In the genomic region with DNA sequence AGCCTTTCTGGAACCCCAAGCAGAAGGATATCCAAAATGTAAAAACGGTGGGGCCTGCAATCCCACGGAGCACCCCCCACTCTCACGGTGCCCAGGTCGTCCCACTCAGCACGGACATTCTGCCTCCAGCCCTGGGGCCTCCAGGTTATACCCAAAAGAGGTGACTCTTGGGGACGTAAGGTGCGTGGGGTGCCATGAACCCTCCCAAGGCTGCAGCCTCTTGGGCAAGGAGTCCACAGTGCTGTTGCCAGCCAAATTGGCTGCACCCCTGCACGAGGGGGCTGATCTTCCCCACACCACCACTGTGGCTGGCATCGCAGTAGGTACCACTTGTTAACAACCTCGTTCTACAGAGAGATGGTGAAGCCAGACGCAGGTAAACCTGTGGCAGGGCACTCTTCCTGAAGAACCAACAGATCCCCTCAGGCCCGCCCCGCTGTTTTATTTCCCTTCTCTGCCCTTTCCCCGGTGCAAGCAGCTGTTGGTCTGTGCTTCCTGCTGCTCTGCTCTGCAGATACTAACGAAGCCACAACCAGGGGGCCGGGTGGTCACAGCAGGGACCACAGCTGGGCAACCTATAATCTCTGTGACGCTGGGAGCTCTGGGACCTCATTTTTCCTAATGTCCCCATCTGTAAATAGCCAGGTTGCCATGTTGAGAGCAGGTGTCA, we compare ENCODE assay signal across 1 cellular context.
TF ChIP-seq lines count a peak whose summit lies in the region.

No MANE protein-coding gene starts in this region.

TF ChIP-seq in WTC11, 78 proteins besides CTCF, POLR2A, EP300 and RAD21:
- TF ChIP-seq ZNF219 (CRISPR knock-in tag; IDR thresholded peaks at IDR 0.05; ENCODE audit: borderline replicate concordance) (no peak), TCF7 (CRISPR knock-in tag; IDR thresholded peaks at IDR 0.05; ENCODE audit: low read depth) (no peak), NFE2L1 (CRISPR knock-in tag; IDR thresholded peaks at IDR 0.05) (no peak), ZNF423 (CRISPR knock-in tag; IDR thresholded peaks at IDR 0.05) (peak; percentile 59), RORB (CRISPR knock-in tag; IDR thresholded peaks at IDR 0.05) (no peak), NR1H2 (CRISPR knock-in tag; IDR thresholded peaks at IDR 0.05) (no peak), FOXP1 (CRISPR knock-in tag; IDR thresholded peaks at IDR 0.05; ENCODE audit: borderline replicate concordance) (no peak)
- TF ChIP-seq, protein P1, sequence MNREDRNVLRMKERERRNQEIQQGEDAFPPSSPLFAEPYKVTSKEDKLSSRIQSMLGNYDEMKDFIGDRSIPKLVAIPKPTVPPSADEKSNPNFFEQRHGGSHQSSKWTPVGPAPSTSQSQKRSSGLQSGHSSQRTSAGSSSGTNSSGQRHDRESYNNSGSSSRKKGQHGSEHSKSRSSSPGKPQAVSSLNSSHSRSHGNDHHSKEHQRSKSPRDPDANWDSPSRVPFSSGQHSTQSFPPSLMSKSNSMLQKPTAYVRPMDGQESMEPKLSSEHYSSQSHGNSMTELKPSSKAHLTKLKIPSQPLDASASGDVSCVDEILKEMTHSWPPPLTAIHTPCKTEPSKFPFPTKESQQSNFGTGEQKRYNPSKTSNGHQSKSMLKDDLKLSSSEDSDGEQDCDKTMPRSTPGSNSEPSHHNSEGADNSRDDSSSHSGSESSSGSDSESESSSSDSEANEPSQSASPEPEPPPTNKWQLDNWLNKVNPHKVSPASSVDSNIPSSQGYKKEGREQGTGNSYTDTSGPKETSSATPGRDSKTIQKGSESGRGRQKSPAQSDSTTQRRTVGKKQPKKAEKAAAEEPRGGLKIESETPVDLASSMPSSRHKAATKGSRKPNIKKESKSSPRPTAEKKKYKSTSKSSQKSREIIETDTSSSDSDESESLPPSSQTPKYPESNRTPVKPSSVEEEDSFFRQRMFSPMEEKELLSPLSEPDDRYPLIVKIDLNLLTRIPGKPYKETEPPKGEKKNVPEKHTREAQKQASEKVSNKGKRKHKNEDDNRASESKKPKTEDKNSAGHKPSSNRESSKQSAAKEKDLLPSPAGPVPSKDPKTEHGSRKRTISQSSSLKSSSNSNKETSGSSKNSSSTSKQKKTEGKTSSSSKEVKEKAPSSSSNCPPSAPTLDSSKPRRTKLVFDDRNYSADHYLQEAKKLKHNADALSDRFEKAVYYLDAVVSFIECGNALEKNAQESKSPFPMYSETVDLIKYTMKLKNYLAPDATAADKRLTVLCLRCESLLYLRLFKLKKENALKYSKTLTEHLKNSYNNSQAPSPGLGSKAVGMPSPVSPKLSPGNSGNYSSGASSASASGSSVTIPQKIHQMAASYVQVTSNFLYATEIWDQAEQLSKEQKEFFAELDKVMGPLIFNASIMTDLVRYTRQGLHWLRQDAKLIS (CRISPR knock-in tag; IDR thresholded peaks at IDR 0.05; ENCODE audit: borderline replicate concordance) = no peak
- TF ChIP-seq, protein P2, sequence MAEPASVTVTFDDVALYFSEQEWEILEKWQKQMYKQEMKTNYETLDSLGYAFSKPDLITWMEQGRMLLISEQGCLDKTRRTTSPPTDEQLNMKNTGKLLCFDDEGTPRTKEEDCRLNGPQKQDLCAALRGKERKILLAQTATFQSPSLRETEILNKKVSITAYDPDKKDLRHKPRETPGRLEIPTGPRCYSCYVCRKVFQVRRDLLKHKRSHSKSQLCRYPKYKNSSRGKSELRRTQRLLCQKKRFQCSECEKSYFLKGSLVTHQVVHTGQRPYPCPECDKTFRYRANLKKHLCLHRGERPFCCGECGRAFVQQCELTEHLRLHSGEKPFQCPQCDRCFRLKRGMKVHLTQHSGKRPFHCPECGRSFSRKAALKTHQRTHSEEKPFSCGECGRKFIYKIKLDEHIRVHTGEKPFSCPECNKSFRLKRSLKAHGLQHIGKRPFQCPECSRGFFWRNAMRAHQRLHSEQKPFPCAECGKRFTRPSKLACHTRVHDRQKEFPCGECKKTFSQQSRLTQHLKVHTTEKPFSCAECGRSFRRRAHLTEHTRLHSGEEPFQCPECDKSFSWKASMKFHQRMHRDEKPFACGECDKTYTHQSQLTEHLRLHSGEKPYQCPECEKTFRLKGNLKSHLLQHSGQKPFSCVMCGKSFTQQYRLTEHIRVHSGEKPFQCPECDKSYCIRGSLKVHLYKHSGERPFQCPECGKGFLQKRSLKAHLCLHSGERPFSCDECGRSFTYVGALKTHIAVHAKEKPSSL (CRISPR knock-in tag; conservative IDR thresholded peaks at IDR 0.05) = no peak
